In the genomic region with DNA sequence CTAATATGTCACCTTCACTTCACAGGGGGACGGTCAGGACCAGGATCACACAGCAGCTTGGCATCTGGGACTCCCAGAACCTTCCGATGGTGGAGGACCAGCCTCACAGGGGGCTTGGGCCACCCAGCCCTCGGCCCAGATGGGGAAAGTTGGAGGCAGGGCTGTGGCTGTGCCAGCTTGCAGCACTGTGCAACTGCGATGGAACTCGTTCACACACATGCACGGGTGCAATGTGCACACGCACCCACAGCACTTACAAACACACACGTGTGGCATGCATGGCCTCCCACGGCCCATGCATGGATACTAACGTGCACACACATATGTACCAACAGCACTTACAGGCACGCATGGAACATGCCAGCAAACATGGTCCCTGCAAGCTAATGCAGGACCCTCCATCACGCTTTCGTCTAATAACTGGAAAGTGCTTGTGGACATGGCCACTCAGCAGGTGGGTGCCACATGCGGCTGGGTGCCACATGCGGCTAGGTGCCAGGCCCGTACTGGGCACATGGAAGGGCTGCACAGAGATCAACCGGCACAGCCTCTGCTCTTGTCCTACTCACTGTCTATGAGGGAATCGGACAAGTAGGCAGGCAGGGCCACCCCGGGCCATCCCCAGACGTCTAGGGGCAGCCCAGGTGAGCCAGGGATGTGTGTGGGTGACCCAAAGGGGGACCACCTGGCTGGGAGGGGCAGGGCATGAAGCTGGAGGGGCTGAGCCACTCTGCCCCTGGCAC, we compare ENCODE assay signal across 16 cellular contexts.
DNase-seq lines count a peak whose midpoint lies in the region; ATAC-seq, FAIRE-seq and TF ChIP-seq lines count a peak whose summit lies in the region.
"Had no signal": no experiment of that assay in that cellular context is flagged by ENCODE, and none has a peak within 500 bp of the region (broad histone marks: within the 10 kb centered on the region; RNA-seq: fewer than 3 reads in every experiment).

No MANE protein-coding gene starts in this region.

- H3K27ac ChIP-seq in heart right ventricle (no peak overlapping the region), neural progenitor cell (no peak overlapping the region)

- WGBS in heart right ventricle, 2 donors: 90% methylated on average over 20 of the region's 20 CpGs

- FAIRE-seq in bronchial epithelial cell (lab: Jason Lieb, UNC): peak; percentile 86
- FAIRE-seq: GM12878, GM18507, HTR-8/SVneo had no signal

- H3K9me3 ChIP-seq in heart right ventricle: no peaks in the 10 kb centered on the region
- H3K9me3 ChIP-seq in neural progenitor cell (ENCODE audit: low read depth): no peaks in the 10 kb centered on the region

- no peaks in the 10 kb centered on the region for H3K36me3 ChIP-seq in heart right ventricle
- H3K36me3 ChIP-seq in bronchial epithelial cell (ENCODE audit: control insufficient read depth, insufficient read depth, low read length): no peaks in the 10 kb centered on the region
- no peaks in the 10 kb centered on the region for H3K36me3 ChIP-seq in neural progenitor cell

- no peak overlapping the region for H3K27ac Mint-ChIP-seq in neural progenitor cell
- H3K27ac Mint-ChIP-seq: CD4-positive, alpha-beta memory T cell; HFFc6 had no signal

- peaks cover 33% of the 10 kb centered on the region for H3K4me1 Mint-ChIP-seq in neural progenitor cell
- H3K4me1 Mint-ChIP-seq: CD4-positive, alpha-beta memory T cell had no signal

- H4K20me1 ChIP-seq in neural progenitor cell (ENCODE audit: low read depth): no peaks in the 10 kb centered on the region

- peak overlapping the region; percentile 60 for H3K4me3 Mint-ChIP-seq in neural progenitor cell
- H3K4me3 Mint-ChIP-seq: CD4-positive, alpha-beta memory T cell; HFFc6 had no signal

- no peak overlapping the region for H3K9ac ChIP-seq in neural progenitor cell

- peaks cover 0 to 16% (median 8%) of the 10 kb centered on the region in 9 donors for H3K4me1 ChIP-seq in heart right ventricle
- peaks cover 34% of the 10 kb centered on the region for H3K4me1 ChIP-seq in neural progenitor cell

- DNase-seq in left cardiac atrium (peak; percentile 9), heart right ventricle (no peak), bronchial epithelial cell (ENCODE audit: low read depth) (no peak), neural progenitor cell (ENCODE audit: low spot score) (no peak)
- DNase-seq: ACHN; C1 segment of cervical spinal cord; CD4-positive, alpha-beta memory T cell; DMS79; HCEC 1CT; HFFc6 had no signal

- intact Hi-C loops in left cardiac atrium (cut with DNase I) (no loop called here), heart right ventricle (cut with DNase I) (no loop called here)

- no peak overlapping the region for H3K4me3 ChIP-seq in heart right ventricle
- no peak overlapping the region for H3K4me3 ChIP-seq in bronchial epithelial cell (ENCODE audit: low read depth, low read length)
- H3K4me3 ChIP-seq in neural progenitor cell: no peak overlapping the region
- H3K4me3 ChIP-seq: GM12878 had no signal

- H3F3A ChIP-seq in neural progenitor cell (ENCODE audit: low read depth): peaks cover 6% of the 10 kb centered on the region

- H3K36me3 Mint-ChIP-seq in neural progenitor cell: no peaks in the 10 kb centered on the region
- H3K36me3 Mint-ChIP-seq: CD4-positive, alpha-beta memory T cell had no signal

- H3K79me2 ChIP-seq in neural progenitor cell (ENCODE audit: low read depth): no peaks in the 10 kb centered on the region

- peaks cover 38% of the 10 kb centered on the region for H3K27me3 Mint-ChIP-seq in neural progenitor cell (ENCODE audit: insufficient read depth, low read depth)

- no peak for ATAC-seq in left cardiac atrium
- no peak for ATAC-seq in heart right ventricle
- ATAC-seq in GM21390 (IDR thresholded peaks at IDR 0.05; ENCODE audit: unreplicated experiment): no peak
- ATAC-seq in HG02938 (IDR thresholded peaks at IDR 0.05; ENCODE audit: unreplicated experiment): no peak
- no peak for ATAC-seq in GM21619 (IDR thresholded peaks at IDR 0.05; ENCODE audit: unreplicated experiment)
- ATAC-seq: GM12878 had no signal

- H2AFZ ChIP-seq in neural progenitor cell (replicated peaks): no peak overlapping the region

- H3K4me2 ChIP-seq in neural progenitor cell: peak overlapping the region; percentile 75

- peaks cover 3% of the 10 kb centered on the region for H3K9me3 Mint-ChIP-seq in neural progenitor cell
- H3K9me3 Mint-ChIP-seq: HFFc6 had no signal

- peaks cover 0 to 17% (median 8%) of the 10 kb centered on the region in 7 donors for H3K27me3 ChIP-seq in heart right ventricle
- H3K27me3 ChIP-seq in bronchial epithelial cell (ENCODE audit: control insufficient read depth, insufficient read depth, low read length): no peaks in the 10 kb centered on the region
- H3K27me3 ChIP-seq in neural progenitor cell: no peaks in the 10 kb centered on the region

- TF ChIP-seq CTCF in heart right ventricle (IDR thresholded peaks at IDR 0.05): no peak
- no peak for TF ChIP-seq CTCF in bronchial epithelial cell (IDR thresholded peaks at IDR 0.05; ENCODE audit: insufficient read depth, low read length, severe bottlenecking)
- no peak for TF ChIP-seq CTCF in neural progenitor cell (IDR thresholded peaks at IDR 0.05)
